In genomic region chr12:108060054-108060453, GRCh38 we compare ENCODE assay signal across 5 cellular contexts.
"Had no signal": no experiment of that assay in that cellular context is flagged by ENCODE, and none has a peak within 500 bp of the region (broad histone marks: within the 10 kb centered on the region; RNA-seq: fewer than 3 reads in every experiment).

No MANE protein-coding gene starts in this region.

- H3K4me3 ChIP-seq: GM23338, K562 had no signal

- DNase-seq: H9, HCEC 1CT, IMR-90 had no signal

- H3K27ac Mint-ChIP-seq: GM23338, H9 had no signal

- ATAC-seq: GM23338, K562 had no signal

- H3K9me3 Mint-ChIP-seq: GM23338, H9 had no signal

- H3K4me3 Mint-ChIP-seq: GM23338, H9 had no signal
